In genomic region chr1:1452882-1453281, GRCh38 we compare ENCODE assay signal across 18 cellular contexts. TPM values are rescaled to one million over a fixed set of nuclear protein-coding genes. Genes with fewer than 3 reads are reported as not detected.
DNase-seq lines count a peak whose midpoint lies in the region; ATAC-seq, FAIRE-seq and TF ChIP-seq lines count a peak whose summit lies in the region.
"Had no signal": no experiment of that assay in that cellular context is flagged by ENCODE, and none has a peak within 500 bp of the region (broad histone marks: within the 10 kb centered on the region; RNA-seq: fewer than 3 reads in every experiment).

No MANE protein-coding gene starts in this region.

- H2AFZ ChIP-seq in HepG2 (ENCODE audit: low read length): no peak overlapping the region
- no peak overlapping the region for H2AFZ ChIP-seq in trophoblast cell (ENCODE audit: insufficient read depth, low read length, poor library complexity)
- H2AFZ ChIP-seq: GM23338 had no signal

- TF ChIP-seq POLR2A in HepG2 (IDR thresholded peaks at IDR 0.05; ENCODE audit: insufficient read depth in 1 of 2, low read depth in 2 of 2, low read length in 2 of 2) (no peak), right lobe of liver (IDR thresholded peaks at IDR 0.05) (no peak), vagina (IDR thresholded peaks at IDR 0.05) (no peak)

- no peak overlapping the region for H2AK5ac ChIP-seq in trophoblast cell (ENCODE audit: low read length)

- no peak for TF ChIP-seq CTCF in HepG2 (CRISPR knock-in tag; IDR thresholded peaks at IDR 0.05)
- no peak for TF ChIP-seq CTCF in right lobe of liver (IDR thresholded peaks at IDR 0.05)
- no peak for TF ChIP-seq CTCF in RWPE1 (conservative IDR thresholded peaks at IDR 0.05; ENCODE audit: low read depth)
- no peak for TF ChIP-seq CTCF in vagina (IDR thresholded peaks at IDR 0.05)
- TF ChIP-seq CTCF in MCF 10A (IDR thresholded peaks at IDR 0.05; ENCODE audit: unreplicated experiment): no peak

- 74% methylated on average over 12 of the region's 16 CpGs for WGBS in HepG2 (ENCODE audit: low lambda C conversion rate)
- WGBS in right lobe of liver (ENCODE audit: insufficient coverage, low coverage, low lambda C conversion rate, missing lambda C conversion rate): 73% methylated on average over 3 of the region's 16 CpGs
- no CpG with 5 or more reads among the region's 16 CpGs for WGBS in trophoblast cell (ENCODE audit: extremely low coverage, insufficient coverage, insufficient read length)

- H3K27me3 Mint-ChIP-seq in MCF 10A (ENCODE audit: insufficient read depth, unreplicated experiment): peaks cover 15% of the 10 kb centered on the region

- H2BK5ac ChIP-seq in trophoblast cell (ENCODE audit: low read depth, low read length, poor library complexity): no peak overlapping the region

- H2BK12ac ChIP-seq in trophoblast cell (ENCODE audit: low read length): no peak overlapping the region

- H3K79me2 ChIP-seq in HepG2 (ENCODE audit: insufficient read depth, low read length) (no peaks in the 10 kb centered on the region), trophoblast cell (ENCODE audit: control insufficient read depth, insufficient read depth, low read length, poor library complexity) (no peaks in the 10 kb centered on the region)

- no peak overlapping the region for H2BK120ac ChIP-seq in trophoblast cell (ENCODE audit: insufficient read depth, low read length, poor library complexity)

- no peaks in the 10 kb centered on the region for H3K36me3 Mint-ChIP-seq in MCF 10A (ENCODE audit: insufficient read depth, unreplicated experiment)
- H3K36me3 Mint-ChIP-seq: CD4-positive, alpha-beta memory T cell had no signal

- CTCF ChIA-PET in HepG2 (lab: Yijun Ruan, JAX; ENCODE audit: low intra/inter-chr PET ratio, low total read pairs): no interaction called here
- CTCF ChIA-PET in RWPE1 (lab: Yijun Ruan, JAX): no interaction called here
- CTCF ChIA-PET in MCF 10A (lab: Yijun Ruan, JAX): no interaction called here

- POLR2A ChIA-PET in HepG2 (lab: Yijun Ruan, JAX): interaction anchor here (0.7 to 1.9 kb wide), 3 partner anchors 9 to 19 kb away, joined by 3 to 5 read pairs (median 3); no protein-coding TSS in a partner anchor
- POLR2A ChIA-PET in RWPE1 (lab: Yijun Ruan, JAX; ENCODE audit: low non-redundant PET): no interaction called here
- POLR2A ChIA-PET in MCF 10A (lab: Yijun Ruan, JAX): no interaction called here

- FAIRE-seq in HepG2 (lab: Jason Lieb, UNC): no peak
- FAIRE-seq: GM12878 had no signal

- H3K36me3 ChIP-seq in HepG2 (replicated peaks in 1 of 2; ENCODE audit: control insufficient read depth in 1 of 2, insufficient read depth in 2 of 2, low read length in 2 of 2): no peaks in the 10 kb centered on the region
- H3K36me3 ChIP-seq in right lobe of liver: no peaks in the 10 kb centered on the region
- H3K36me3 ChIP-seq in trophoblast cell (ENCODE audit: control insufficient read depth in 1 of 2, insufficient read depth in 2 of 2, low read length in 2 of 2): no peaks in the 10 kb centered on the region
- no peaks in the 10 kb centered on the region for H3K36me3 ChIP-seq in vagina

- no peak overlapping the region for H3K18ac ChIP-seq in trophoblast cell (ENCODE audit: low read length)

- no peak overlapping the region for H3K27ac ChIP-seq in HepG2 (ENCODE audit: extremely low read length, insufficient read depth, low read length)
- no peak overlapping the region for H3K27ac ChIP-seq in right lobe of liver
- 0 out of 2 replicates have a peak overlapping the region, but pooled peaks have one; percentile 11 for H3K27ac ChIP-seq in RWPE1
- no peak overlapping the region for H3K27ac ChIP-seq in trophoblast cell (ENCODE audit: low read depth, low read length)
- H3K27ac ChIP-seq in vagina: no peak overlapping the region

- H3K4me2 ChIP-seq in HepG2 (ENCODE audit: low read depth, low read length): no peak overlapping the region
- H3K4me2 ChIP-seq in trophoblast cell (ENCODE audit: low read length): no peak overlapping the region
- H3K4me2 ChIP-seq: GM23338 had no signal

- H3K27me3 ChIP-seq in HepG2 (ENCODE audit: control insufficient read depth in 1 of 2, insufficient read depth in 2 of 2, low read length in 2 of 2): peaks cover 6 to 20% of the 10 kb centered on the region in 2 experiments
- H3K27me3 ChIP-seq in right lobe of liver: no peaks in the 10 kb centered on the region
- H3K27me3 ChIP-seq in trophoblast cell (ENCODE audit: insufficient read depth, low read length): no peaks in the 10 kb centered on the region
- H3K27me3 ChIP-seq in vagina: no peaks in the 10 kb centered on the region

- H3K9me3 ChIP-seq in HepG2 (ENCODE audit: low read length): no peaks in the 10 kb centered on the region
- H3K9me3 ChIP-seq in right lobe of liver: no peaks in the 10 kb centered on the region
- H3K9me3 ChIP-seq in trophoblast cell (ENCODE audit: insufficient read depth, low read depth, low read length): no peaks in the 10 kb centered on the region
- no peaks in the 10 kb centered on the region for H3K9me3 ChIP-seq in vagina

- H3K4me3 Mint-ChIP-seq in MCF 10A (ENCODE audit: unreplicated experiment): no peak overlapping the region
- H3K4me3 Mint-ChIP-seq: CD4-positive, alpha-beta memory T cell; GM23338; H9 had no signal

- TF ChIP-seq RAD21 in HepG2 (CRISPR knock-in tag; IDR thresholded peaks at IDR 0.05): no peak

- H4K20me1 ChIP-seq in HepG2 (ENCODE audit: insufficient read depth, low read length): no peaks in the 10 kb centered on the region

- DNase-seq in HepG2 (ENCODE audit: low spot score) (no peak), right lobe of liver (no peak), RWPE1 (ENCODE audit: low spot score) (no peak), trophoblast cell (no peak), vagina (ENCODE audit: extremely low spot score in 2 of 2) (no peak), MCF 10A (ENCODE audit: unreplicated experiment) (no peak)
- DNase-seq: C1 segment of cervical spinal cord, Calu3, EL, GDM1, H9 had no signal

- H4K12ac ChIP-seq in trophoblast cell (ENCODE audit: low read depth, low read length): no peak overlapping the region

- intact Hi-C loops in HepG2 (cut with micrococcal nuclease; ENCODE audit: unreplicated experiment): no loop called here
- intact Hi-C loops in right lobe of liver (cut with DNase I): no loop called here
- intact Hi-C loops in vagina (cut with DNase I): no loop called here
- intact Hi-C loops in MCF 10A (cut with micrococcal nuclease): no loop called here

- H3K9ac ChIP-seq in HepG2 (ENCODE audit: insufficient read depth, low read depth, low read length) (no peak overlapping the region), trophoblast cell (ENCODE audit: low read length) (no peak overlapping the region)

- no peak overlapping the region for H4K8ac ChIP-seq in trophoblast cell (ENCODE audit: low read depth, low read length)

- no peak overlapping the region for H3K4me3 ChIP-seq in HepG2 (replicated peaks in 1 of 3; ENCODE audit: insufficient read depth in 1 of 3, low read depth in 2 of 3, low read length in 3 of 3)
- no peak overlapping the region for H3K4me3 ChIP-seq in right lobe of liver
- peak overlapping the region; percentile 40 for H3K4me3 ChIP-seq in trophoblast cell (ENCODE audit: low read depth, low read length)
- no peak overlapping the region for H3K4me3 ChIP-seq in vagina
- H3K4me3 ChIP-seq: GM12878, GM23338 had no signal

- BruUV-seq in HepG2 (replicated peaks; lab: Mats Ljungman, UMichigan) (no TSS peak), MCF 10A (replicated peaks; lab: Mats Ljungman, UMichigan) (no TSS peak)

- H4K91ac ChIP-seq in trophoblast cell (ENCODE audit: low read depth, low read length): no peak overlapping the region

- no peaks in the 10 kb centered on the region for H3K79me1 ChIP-seq in trophoblast cell (ENCODE audit: low read length)

- peaks cover 20% of the 10 kb centered on the region for H3K4me1 ChIP-seq in HepG2 (ENCODE audit: insufficient read depth, low read length)
- peaks cover 0 to 4% (median 0%) of the 10 kb centered on the region in 4 donors for H3K4me1 ChIP-seq in right lobe of liver
- no peaks in the 10 kb centered on the region for H3K4me1 ChIP-seq in trophoblast cell (ENCODE audit: control insufficient read depth in 1 of 2, insufficient read depth in 2 of 2, low read length in 2 of 2)
- no peaks in the 10 kb centered on the region for H3K4me1 ChIP-seq in vagina

- H3K27ac Mint-ChIP-seq in MCF 10A (ENCODE audit: low read depth, unreplicated experiment): no peak overlapping the region
- H3K27ac Mint-ChIP-seq: CD4-positive, alpha-beta memory T cell; GM23338; H9 had no signal

- H3K14ac ChIP-seq in trophoblast cell (ENCODE audit: low read length): no peak overlapping the region

- no peak overlapping the region for H3K4ac ChIP-seq in trophoblast cell (ENCODE audit: low read depth, low read length)

- H3K23ac ChIP-seq in trophoblast cell (ENCODE audit: low read length): no peak overlapping the region

- no peaks in the 10 kb centered on the region for H3K9me3 Mint-ChIP-seq in MCF 10A (ENCODE audit: unreplicated experiment)
- H3K9me3 Mint-ChIP-seq: CD4-positive, alpha-beta memory T cell; GM23338; H9 had no signal

- no peaks in the 10 kb centered on the region for H3K4me1 Mint-ChIP-seq in MCF 10A (ENCODE audit: insufficient read depth, unreplicated experiment)
- H3K4me1 Mint-ChIP-seq: CD4-positive, alpha-beta memory T cell; GM23338; H9 had no signal

- TF ChIP-seq EP300 in HepG2 (IDR thresholded peaks at IDR 0.05; ENCODE audit: low read depth in 2 of 2, low read length in 2 of 2) (no peak), HepG2 (CRISPR knock-in tag; IDR thresholded peaks at IDR 0.05; ENCODE audit: borderline replicate concordance) (no peak)

- in situ Hi-C loops in HepG2 (cut with HindIII; ENCODE audit: extremely low pct_ligation_motif_present, low pct_unique_long_range_greater_than_20kb): no loop called here

- ATAC-seq in HepG2 (no peak), right lobe of liver (no peak)
- ATAC-seq: GM12878, GM23338, HCT116 had no signal

RNA-seq across cellular contexts. Expression of gene ATAD3C, which starts 3.4 kb away (rescaled TPM):
- 3.2 and 4.7 TPM in 2 replicates for total RNA-seq in HepG2 (2016; rRNA removed; fragmentation: Illumina TruSeq; extraction: Trizol)
- 2.4 and 4.7 TPM in 2 replicates for total RNA-seq in HepG2 (2016; cell fraction: cytosol; rRNA removed; fragmentation: Illumina TruSeq; extraction: Trizol; ENCODE audit: low read depth)
- 2.7 and 3.3 TPM in 2 replicates for total RNA-seq in HepG2 (2016; cell fraction: insoluble cytoplasmic fraction; rRNA removed; fragmentation: Illumina TruSeq; extraction: Trizol)
- total RNA-seq in HepG2 (2016; cell fraction: membrane; rRNA removed; fragmentation: Illumina TruSeq; extraction: Trizol): 5.4 and 8.1 TPM in 2 replicates
- 1.2 and 2.1 TPM in 2 replicates for total RNA-seq in HepG2 (2016; cell fraction: nucleus; rRNA removed; fragmentation: Illumina TruSeq; extraction: Trizol)
- 2.4 and 3.5 TPM in 2 replicates for polyA plus RNA-seq in HepG2 (2011; rRNA removed)
- 3.5 and 3.6 TPM in 2 replicates for polyA plus RNA-seq in HepG2 (2011; cell fraction: cytosol; rRNA removed)
- 1.7 and 1.9 TPM in 2 replicates for polyA plus RNA-seq in HepG2 (2011; cell fraction: nucleus; rRNA removed)
- 3.2 and 4.4 TPM in 2 replicates for polyA plus RNA-seq in HepG2 (2012)
- 5.2 and 8.6 TPM in 2 replicates for polyA plus RNA-seq in HepG2 (2016; cell fraction: cytosol; fragmentation: Illumina TruSeq; extraction: Trizol; ENCODE audit: low read depth)
- polyA plus RNA-seq in HepG2 (2016; cell fraction: insoluble cytoplasmic fraction; fragmentation: Illumina TruSeq; extraction: Trizol; ENCODE audit: low read depth): 4.6 and 4.8 TPM in 2 replicates
- 8.3 TPM in 2 replicates for polyA plus RNA-seq in HepG2 (2016; cell fraction: membrane; fragmentation: Illumina TruSeq; extraction: Trizol; ENCODE audit: low read depth)
- 1.5 and 1.9 TPM in 2 replicates for polyA plus RNA-seq in HepG2 (2016; cell fraction: nucleus; fragmentation: Illumina TruSeq; extraction: Trizol; ENCODE audit: insufficient read depth, low read depth)
- polyA minus RNA-seq in HepG2 (2011; rRNA and poly(A)+ RNA removed; ENCODE audit: low replicate concordance): 0.96 TPM in 1 of 2 replicates, not detected in the other
- polyA minus RNA-seq in HepG2 (2011; cell fraction: cytosol; rRNA and poly(A)+ RNA removed): 0.97 and 2.1 TPM in 2 replicates
- polyA minus RNA-seq in HepG2 (2011; cell fraction: nucleus; rRNA and poly(A)+ RNA removed): 0.39 and 0.75 TPM in 2 replicates
- 1 to 10 TPM in 4 of 6 experiments, under 1 TPM in 2; 0.74 to 3.1 (median 1.9) TPM for total RNA-seq in right lobe of liver
- polyA plus RNA-seq in trophoblast cell (2013): 5.2 and 6.0 TPM in 2 replicates
- total RNA-seq in vagina: not detected
- total RNA-seq in MCF 10A (2022): 0.27 and 2.0 TPM in 2 replicates
- total RNA-seq: A172, H4 had no signal

RNA-seq across cellular contexts. Expression of gene VWA1, which starts 17.4 kb away (rescaled TPM):
- total RNA-seq in HepG2 (2016; rRNA removed; fragmentation: Illumina TruSeq; extraction: Trizol) (25.1 and 57.5 TPM in 2 replicates), right lobe of liver (100 to 1,000 TPM in 1 of 6 experiments, 10 to 100 TPM in 5; 39.5 to 195 (median 78.7) TPM), vagina (35.8 TPM), MCF 10A (2022) (0.37 and 0.54 TPM in 2 replicates)
- total RNA-seq in HepG2 (2016; cell fraction: cytosol; rRNA removed; fragmentation: Illumina TruSeq; extraction: Trizol; ENCODE audit: low read depth): 4.5 and 4.7 TPM in 2 replicates
- 23.6 and 57.6 TPM in 2 replicates for total RNA-seq in HepG2 (2016; cell fraction: insoluble cytoplasmic fraction; rRNA removed; fragmentation: Illumina TruSeq; extraction: Trizol)
- 12.5 and 16.0 TPM in 2 replicates for total RNA-seq in HepG2 (2016; cell fraction: membrane; rRNA removed; fragmentation: Illumina TruSeq; extraction: Trizol)
- total RNA-seq in HepG2 (2016; cell fraction: nucleus; rRNA removed; fragmentation: Illumina TruSeq; extraction: Trizol): 51.4 and 68.6 TPM in 2 replicates
- 40.9 and 61.3 TPM in 2 replicates for polyA plus RNA-seq in HepG2 (2011; rRNA removed)
- polyA plus RNA-seq in HepG2 (2011; cell fraction: cytosol; rRNA removed): 31.3 and 57.3 TPM in 2 replicates
- 80.8 and 81.7 TPM in 2 replicates for polyA plus RNA-seq in HepG2 (2011; cell fraction: nucleus; rRNA removed)
- polyA plus RNA-seq in HepG2 (2012): 28.6 and 31.7 TPM in 2 replicates
- 6.7 and 8.2 TPM in 2 replicates for polyA plus RNA-seq in HepG2 (2016; cell fraction: cytosol; fragmentation: Illumina TruSeq; extraction: Trizol; ENCODE audit: low read depth)
- 32.1 and 34.9 TPM in 2 replicates for polyA plus RNA-seq in HepG2 (2016; cell fraction: insoluble cytoplasmic fraction; fragmentation: Illumina TruSeq; extraction: Trizol; ENCODE audit: low read depth)
- polyA plus RNA-seq in HepG2 (2016; cell fraction: membrane; fragmentation: Illumina TruSeq; extraction: Trizol; ENCODE audit: low read depth): 16.7 and 17.0 TPM in 2 replicates
- polyA plus RNA-seq in HepG2 (2016; cell fraction: nucleus; fragmentation: Illumina TruSeq; extraction: Trizol; ENCODE audit: insufficient read depth, low read depth): 140 and 151 TPM in 2 replicates
- polyA minus RNA-seq in HepG2 (2011; rRNA and poly(A)+ RNA removed; ENCODE audit: low replicate concordance): 0.05 and 92.8 TPM in 2 replicates
- polyA minus RNA-seq in HepG2 (2011; cell fraction: cytosol; rRNA and poly(A)+ RNA removed): 48.6 and 49.4 TPM in 2 replicates
- polyA minus RNA-seq in HepG2 (2011; cell fraction: nucleus; rRNA and poly(A)+ RNA removed): 12.6 and 15.8 TPM in 2 replicates
- 66.1 and 71.8 TPM in 2 replicates for polyA plus RNA-seq in trophoblast cell (2013)
- total RNA-seq: CD4-positive, alpha-beta memory T cell had no signal
- polyA plus RNA-seq: CD4-positive, alpha-beta memory T cell had no signal

RNA-seq across cellular contexts. Expression of gene ATAD3B, which starts 18.7 kb away (rescaled TPM):
- total RNA-seq in HepG2 (2016; rRNA removed; fragmentation: Illumina TruSeq; extraction: Trizol): 21.1 and 31.1 TPM in 2 replicates
- total RNA-seq in HepG2 (2016; cell fraction: cytosol; rRNA removed; fragmentation: Illumina TruSeq; extraction: Trizol; ENCODE audit: low read depth): 26.1 and 27.7 TPM in 2 replicates
- 19.1 and 31.9 TPM in 2 replicates for total RNA-seq in HepG2 (2016; cell fraction: insoluble cytoplasmic fraction; rRNA removed; fragmentation: Illumina TruSeq; extraction: Trizol)
- total RNA-seq in HepG2 (2016; cell fraction: membrane; rRNA removed; fragmentation: Illumina TruSeq; extraction: Trizol): 24.8 and 25.7 TPM in 2 replicates
- total RNA-seq in HepG2 (2016; cell fraction: nucleus; rRNA removed; fragmentation: Illumina TruSeq; extraction: Trizol): 28.8 and 34.2 TPM in 2 replicates
- 9.6 and 15.4 TPM in 2 replicates for polyA plus RNA-seq in HepG2 (2011; rRNA removed)
- 7.3 and 12.3 TPM in 2 replicates for polyA plus RNA-seq in HepG2 (2011; cell fraction: cytosol; rRNA removed)
- 82.9 and 84.6 TPM in 2 replicates for polyA plus RNA-seq in HepG2 (2011; cell fraction: nucleus; rRNA removed)
- polyA plus RNA-seq in HepG2 (2012): 9.1 and 14.3 TPM in 2 replicates
- polyA plus RNA-seq in HepG2 (2016; cell fraction: cytosol; fragmentation: Illumina TruSeq; extraction: Trizol; ENCODE audit: low read depth): 11.2 and 12.2 TPM in 2 replicates
- 22.1 and 23.9 TPM in 2 replicates for polyA plus RNA-seq in HepG2 (2016; cell fraction: insoluble cytoplasmic fraction; fragmentation: Illumina TruSeq; extraction: Trizol; ENCODE audit: low read depth)
- 16.4 and 18.0 TPM in 2 replicates for polyA plus RNA-seq in HepG2 (2016; cell fraction: membrane; fragmentation: Illumina TruSeq; extraction: Trizol; ENCODE audit: low read depth)
- polyA plus RNA-seq in HepG2 (2016; cell fraction: nucleus; fragmentation: Illumina TruSeq; extraction: Trizol; ENCODE audit: insufficient read depth, low read depth): 108 and 128 TPM in 2 replicates
- polyA minus RNA-seq in HepG2 (2011; rRNA and poly(A)+ RNA removed; ENCODE audit: low replicate concordance): 15.4 and 54.9 TPM in 2 replicates
- 8.0 and 10.3 TPM in 2 replicates for polyA minus RNA-seq in HepG2 (2011; cell fraction: cytosol; rRNA and poly(A)+ RNA removed)
- 18.0 and 21.1 TPM in 2 replicates for polyA minus RNA-seq in HepG2 (2011; cell fraction: nucleus; rRNA and poly(A)+ RNA removed)
- total RNA-seq in right lobe of liver: 10 to 100 TPM in 3 of 6 experiments, 1 to 10 TPM in 3; 8.9 to 15.0 (median 10.2) TPM
- 23.5 and 23.7 TPM in 2 replicates for polyA plus RNA-seq in trophoblast cell (2013)
- 17.7 TPM for total RNA-seq in vagina
- 42.2 and 46.9 TPM in 2 replicates for total RNA-seq in MCF 10A (2022)

RNA-seq across cellular contexts. Expression of gene ANKRD65, which starts 31.8 kb away (rescaled TPM):
- total RNA-seq in HepG2 (2016; rRNA removed; fragmentation: Illumina TruSeq; extraction: Trizol) (28.3 and 30.1 TPM in 2 replicates), right lobe of liver (under 1 TPM; 0.19 to 0.89 (median 0.35) TPM), vagina (3.2 TPM), MCF 10A (2022) (0.86 and 1.4 TPM in 2 replicates)
- total RNA-seq in HepG2 (2016; cell fraction: cytosol; rRNA removed; fragmentation: Illumina TruSeq; extraction: Trizol; ENCODE audit: low read depth): 5.3 and 5.6 TPM in 2 replicates
- total RNA-seq in HepG2 (2016; cell fraction: insoluble cytoplasmic fraction; rRNA removed; fragmentation: Illumina TruSeq; extraction: Trizol): 28.5 and 29.3 TPM in 2 replicates
- 16.0 and 16.3 TPM in 2 replicates for total RNA-seq in HepG2 (2016; cell fraction: membrane; rRNA removed; fragmentation: Illumina TruSeq; extraction: Trizol)
- 18.0 and 19.5 TPM in 2 replicates for total RNA-seq in HepG2 (2016; cell fraction: nucleus; rRNA removed; fragmentation: Illumina TruSeq; extraction: Trizol)
- 12.1 and 13.2 TPM in 2 replicates for polyA plus RNA-seq in HepG2 (2011; rRNA removed)
- 13.0 and 16.9 TPM in 2 replicates for polyA plus RNA-seq in HepG2 (2011; cell fraction: cytosol; rRNA removed)
- 27.8 and 28.7 TPM in 2 replicates for polyA plus RNA-seq in HepG2 (2011; cell fraction: nucleus; rRNA removed)
- 7.1 and 8.2 TPM in 2 replicates for polyA plus RNA-seq in HepG2 (2012)
- 5.0 TPM in 2 replicates for polyA plus RNA-seq in HepG2 (2016; cell fraction: cytosol; fragmentation: Illumina TruSeq; extraction: Trizol; ENCODE audit: low read depth)
- 30.0 and 31.6 TPM in 2 replicates for polyA plus RNA-seq in HepG2 (2016; cell fraction: insoluble cytoplasmic fraction; fragmentation: Illumina TruSeq; extraction: Trizol; ENCODE audit: low read depth)
- polyA plus RNA-seq in HepG2 (2016; cell fraction: membrane; fragmentation: Illumina TruSeq; extraction: Trizol; ENCODE audit: low read depth): 11.4 and 12.1 TPM in 2 replicates
- 45.0 and 48.7 TPM in 2 replicates for polyA plus RNA-seq in HepG2 (2016; cell fraction: nucleus; fragmentation: Illumina TruSeq; extraction: Trizol; ENCODE audit: insufficient read depth, low read depth)
- 9.7 TPM in 1 of 2 replicates, not detected in the other for polyA minus RNA-seq in HepG2 (2011; rRNA and poly(A)+ RNA removed; ENCODE audit: low replicate concordance)
- polyA minus RNA-seq in HepG2 (2011; cell fraction: cytosol; rRNA and poly(A)+ RNA removed): 5.6 and 6.6 TPM in 2 replicates
- polyA minus RNA-seq in HepG2 (2011; cell fraction: nucleus; rRNA and poly(A)+ RNA removed): 2.6 and 3.6 TPM in 2 replicates
- 3.1 and 3.5 TPM in 2 replicates for polyA plus RNA-seq in trophoblast cell (2013)
- total RNA-seq: A172; A673; Calu3; CD4-positive, alpha-beta memory T cell; H4 had no signal
- polyA plus RNA-seq: CD4-positive, alpha-beta memory T cell had no signal

RNA-seq across cellular contexts. Expression of gene MRPL20, which starts 45.8 kb away (rescaled TPM):
- total RNA-seq in HepG2 (2016; rRNA removed; fragmentation: Illumina TruSeq; extraction: Trizol) (127 and 175 TPM in 2 replicates), right lobe of liver (10 to 100 TPM; 44.1 to 91.2 (median 56.5) TPM), vagina (84.2 TPM), MCF 10A (2022) (131 and 137 TPM in 2 replicates)
- 95.7 and 120 TPM in 2 replicates for total RNA-seq in HepG2 (2016; cell fraction: cytosol; rRNA removed; fragmentation: Illumina TruSeq; extraction: Trizol; ENCODE audit: low read depth)
- 134 and 183 TPM in 2 replicates for total RNA-seq in HepG2 (2016; cell fraction: insoluble cytoplasmic fraction; rRNA removed; fragmentation: Illumina TruSeq; extraction: Trizol)
- 123 and 133 TPM in 2 replicates for total RNA-seq in HepG2 (2016; cell fraction: membrane; rRNA removed; fragmentation: Illumina TruSeq; extraction: Trizol)
- total RNA-seq in HepG2 (2016; cell fraction: nucleus; rRNA removed; fragmentation: Illumina TruSeq; extraction: Trizol): 46.7 and 58.9 TPM in 2 replicates
- 59.0 and 59.2 TPM in 2 replicates for polyA plus RNA-seq in HepG2 (2011; rRNA removed)
- polyA plus RNA-seq in HepG2 (2011; cell fraction: cytosol; rRNA removed): 66.2 and 67.4 TPM in 2 replicates
- polyA plus RNA-seq in HepG2 (2011; cell fraction: nucleus; rRNA removed): 66.3 and 68.1 TPM in 2 replicates
- 76.2 and 77.0 TPM in 2 replicates for polyA plus RNA-seq in HepG2 (2012)
- polyA plus RNA-seq in HepG2 (2016; cell fraction: cytosol; fragmentation: Illumina TruSeq; extraction: Trizol; ENCODE audit: low read depth): 118 and 143 TPM in 2 replicates
- 188 and 207 TPM in 2 replicates for polyA plus RNA-seq in HepG2 (2016; cell fraction: insoluble cytoplasmic fraction; fragmentation: Illumina TruSeq; extraction: Trizol; ENCODE audit: low read depth)
- 122 and 127 TPM in 2 replicates for polyA plus RNA-seq in HepG2 (2016; cell fraction: membrane; fragmentation: Illumina TruSeq; extraction: Trizol; ENCODE audit: low read depth)
- 127 and 138 TPM in 2 replicates for polyA plus RNA-seq in HepG2 (2016; cell fraction: nucleus; fragmentation: Illumina TruSeq; extraction: Trizol; ENCODE audit: insufficient read depth, low read depth)
- polyA minus RNA-seq in HepG2 (2011; rRNA and poly(A)+ RNA removed; ENCODE audit: low replicate concordance): 58.2 and 96.6 TPM in 2 replicates
- polyA minus RNA-seq in HepG2 (2011; cell fraction: cytosol; rRNA and poly(A)+ RNA removed): 26.2 and 30.6 TPM in 2 replicates
- polyA minus RNA-seq in HepG2 (2011; cell fraction: nucleus; rRNA and poly(A)+ RNA removed): 29.2 and 39.5 TPM in 2 replicates
- polyA plus RNA-seq in trophoblast cell (2013): 147 and 153 TPM in 2 replicates
